Comparison of ENCODE assay signal across 8 cellular contexts in genomic region chr1:216119600-216119999, GRCh38.
DNase-seq lines count a peak whose midpoint lies in the region; ATAC-seq and TF ChIP-seq lines count a peak whose summit lies in the region.

No MANE protein-coding gene starts in this region.

- POLR2A ChIA-PET in MCF 10A (lab: Yijun Ruan, JAX), result no interaction called here

- WGBS in mesenchymal stem cell, result no CpG with 5 or more reads among the region's 2 CpGs

- intact Hi-C loops in MCF 10A (cut with micrococcal nuclease), result loop anchor here (1.0 to 10.0 kb wide), 8 partner anchors 85 to 625 kb away; no protein-coding TSS in a partner anchor
- intact Hi-C loops in breast epithelium (cut with DNase I; ENCODE audit: low total_unique reads), result no loop called here

- CTCF ChIA-PET in MCF 10A (lab: Yijun Ruan, JAX), result interaction anchor here (0.5 to 2.8 kb wide), 19 partner anchors 14 to 1995 kb away, joined by 3 to 24 read pairs (median 4); no protein-coding TSS in a partner anchor

- H2BK120ac ChIP-seq in mesenchymal stem cell (ENCODE audit: low read depth, low read length), result no peak overlapping the region

- H2BK5ac ChIP-seq in mesenchymal stem cell (ENCODE audit: low read depth, low read length, poor library complexity, severe bottlenecking), result no peak overlapping the region

- no peaks in the 10 kb centered on the region for H3K4me1 ChIP-seq in breast epithelium
- no peaks in the 10 kb centered on the region for H3K4me1 ChIP-seq in mesenchymal stem cell (ENCODE audit: control insufficient read depth, insufficient read depth, low read depth, low read length)

- no peak overlapping the region for H2AK5ac ChIP-seq in mesenchymal stem cell (ENCODE audit: low read length, severe bottlenecking)

- H3K9ac ChIP-seq in mesenchymal stem cell (ENCODE audit: low read length), result no peak overlapping the region

- H2BK12ac ChIP-seq in mesenchymal stem cell (ENCODE audit: low read length in 2 of 2), result no peak overlapping the region

- H3K9me3 Mint-ChIP-seq in MCF 10A (ENCODE audit: unreplicated experiment), result no peaks in the 10 kb centered on the region

- H3K14ac ChIP-seq in mesenchymal stem cell (ENCODE audit: low read length in 2 of 2), result no peak overlapping the region

- H3K4me2 ChIP-seq in mesenchymal stem cell (ENCODE audit: low read length, poor library complexity, severe bottlenecking), result no peak overlapping the region

- no peak overlapping the region for H3K27ac ChIP-seq in breast epithelium
- no peak overlapping the region for H3K27ac ChIP-seq in HL-60 (replicated peaks)
- H3K27ac ChIP-seq in mesenchymal stem cell (ENCODE audit: low read length, poor library complexity, severe bottlenecking), result no peak overlapping the region

- H3K27me3 ChIP-seq in breast epithelium (no peaks in the 10 kb centered on the region), HL-60 (ENCODE audit: insufficient read depth, poor library complexity, severe bottlenecking) (no peaks in the 10 kb centered on the region), mesenchymal stem cell (ENCODE audit: control insufficient read depth in 1 of 2, insufficient read depth in 1 of 2, low read length in 2 of 2) (no peaks in the 10 kb centered on the region)

- no peak overlapping the region for H3K4ac ChIP-seq in mesenchymal stem cell (ENCODE audit: low read depth in 1 of 2, low read length in 2 of 2)

- H3K23ac ChIP-seq in mesenchymal stem cell (ENCODE audit: low read length in 2 of 2), result no peak overlapping the region

- no peak overlapping the region for H2BK15ac ChIP-seq in mesenchymal stem cell (ENCODE audit: low read depth, poor library complexity, severe bottlenecking)

- H3K9me3 ChIP-seq in breast epithelium (no peaks in the 10 kb centered on the region), mesenchymal stem cell (ENCODE audit: control insufficient read depth, low read length) (no peaks in the 10 kb centered on the region)

- H3K4me3 Mint-ChIP-seq in MCF 10A (ENCODE audit: unreplicated experiment), result no peak overlapping the region

- TF ChIP-seq POLR2A in breast epithelium (IDR thresholded peaks at IDR 0.05), result no peak

- H2AFZ ChIP-seq in mesenchymal stem cell (ENCODE audit: low read depth, low read length), result no peak overlapping the region

- H3K4me1 Mint-ChIP-seq in MCF 10A (ENCODE audit: insufficient read depth, unreplicated experiment), result no peaks in the 10 kb centered on the region

- no peaks in the 10 kb centered on the region for H3K36me3 Mint-ChIP-seq in MCF 10A (ENCODE audit: insufficient read depth, unreplicated experiment)

- H3K36me3 ChIP-seq in breast epithelium, result no peaks in the 10 kb centered on the region
- H3K36me3 ChIP-seq in mesenchymal stem cell (ENCODE audit: control insufficient read depth in 1 of 2, insufficient read depth in 2 of 2, low read depth in 1 of 2, low read length in 2 of 2), result no peaks in the 10 kb centered on the region

- peak; percentile 89 for ATAC-seq in SK-N-SH treated with all-trans-retinoic acid at 6 μM for 48 hours

- TF ChIP-seq CTCF in MCF 10A (IDR thresholded peaks at IDR 0.05; ENCODE audit: unreplicated experiment) (peak; percentile 80), breast epithelium (IDR thresholded peaks at IDR 0.05) (no peak), HL-60 (IDR thresholded peaks at IDR 0.05; ENCODE audit: insufficient read depth, low read length) (peak; percentile 42)

- H4K8ac ChIP-seq in mesenchymal stem cell (ENCODE audit: low read length), result no peak overlapping the region

- peaks cover 82% of the 10 kb centered on the region for H3K27me3 Mint-ChIP-seq in MCF 10A (ENCODE audit: insufficient read depth, unreplicated experiment)

- no TSS peak for BruUV-seq in MCF 10A (replicated peaks; lab: Mats Ljungman, UMichigan)

- H3K27ac Mint-ChIP-seq in MCF 10A (ENCODE audit: low read depth, unreplicated experiment), result no peak overlapping the region

- H3K18ac ChIP-seq in mesenchymal stem cell (ENCODE audit: low read depth in 1 of 2, low read length in 2 of 2), result no peak overlapping the region

- no peaks in the 10 kb centered on the region for H3K79me1 ChIP-seq in mesenchymal stem cell (replicated peaks; ENCODE audit: low read length, poor library complexity, severe bottlenecking)

- DNase-seq in MCF 10A (ENCODE audit: unreplicated experiment) (peak; percentile 62), breast epithelium (ENCODE audit: low spot score in 2 of 2) (no peak), HL-60 (ENCODE audit: low read depth in 1 of 2, low spot score in 1 of 2) (peak in 1 of 2 experiments; percentile 5), mesenchymal stem cell (peak; percentile 49), Ammon's horn (ENCODE audit: low spot score) (no peak), GOT3 (lab: John Stamatoyannopoulos, UW) (no peak)
- DNase-seq in activated T-cell treated with anti-CD3 and anti-CD28 coated beads, Interleukin-2, amount 50 U/mL, for 1 hour, result no peak

- H4K91ac ChIP-seq in mesenchymal stem cell (ENCODE audit: low read length), result no peak overlapping the region

- H3K4me3 ChIP-seq in breast epithelium, result no peak overlapping the region
- H3K4me3 ChIP-seq in HL-60 (replicated peaks; ENCODE audit: insufficient read depth, low read length), result no peak overlapping the region
- H3K4me3 ChIP-seq in mesenchymal stem cell (ENCODE audit: insufficient read depth in 1 of 2, low read depth in 1 of 2, low read length in 2 of 2), result no peak overlapping the region

TF ChIP-seq in SK-N-SH treated with all-trans-retinoic acid at 6 μM for 48 hours, 23 proteins besides CTCF, POLR2A, EP300 and RAD21 (continues in another document):
- TF ChIP-seq TOX (CRISPR knock-in tag; IDR thresholded peaks at IDR 0.05; ENCODE audit: borderline replicate concordance), result no peak
- TF ChIP-seq ARNTL (CRISPR knock-in tag; IDR thresholded peaks at IDR 0.05; ENCODE audit: borderline replicate concordance, low read depth), result no peak
- no peak for TF ChIP-seq TCF4 (CRISPR knock-in tag; IDR thresholded peaks at IDR 0.05; ENCODE audit: borderline replicate concordance)
- no peak for TF ChIP-seq ZNF8 (CRISPR knock-in tag; IDR thresholded peaks at IDR 0.05)
- no peak for TF ChIP-seq ZFP3 (CRISPR knock-in tag; IDR thresholded peaks at IDR 0.05)
- no peak for TF ChIP-seq PATZ1 (CRISPR knock-in tag; IDR thresholded peaks at IDR 0.05; ENCODE audit: borderline replicate concordance)
- no peak for TF ChIP-seq CREB5 (CRISPR knock-in tag; IDR thresholded peaks at IDR 0.05; ENCODE audit: low read depth)
- TF ChIP-seq OSR1 (CRISPR knock-in tag; IDR thresholded peaks at IDR 0.05), result no peak
- no peak for TF ChIP-seq TSHZ2 (CRISPR knock-in tag; IDR thresholded peaks at IDR 0.05)
- TF ChIP-seq SNAI2 (CRISPR knock-in tag; IDR thresholded peaks at IDR 0.05), result no peak
- TF ChIP-seq PPARA (CRISPR knock-in tag; IDR thresholded peaks at IDR 0.05; ENCODE audit: borderline replicate concordance), result no peak
- TF ChIP-seq ISL1 (CRISPR knock-in tag; IDR thresholded peaks at IDR 0.05), result no peak
- no peak for TF ChIP-seq ESRRG (CRISPR knock-in tag; IDR thresholded peaks at IDR 0.05)
- TF ChIP-seq GLIS3 (CRISPR knock-in tag; IDR thresholded peaks at IDR 0.05), result no peak
- no peak for TF ChIP-seq ZFP30 (CRISPR knock-in tag; IDR thresholded peaks at IDR 0.05)
- TF ChIP-seq ZNF70 (CRISPR knock-in tag; IDR thresholded peaks at IDR 0.05), result no peak

Comparison
In these comparisons a context has a peak if more than half of its experiments do, and no peak if none do; other contexts are left out.
1. DNase-seq: peak in MCF 10A (single experiment) and mesenchymal stem cell (single experiment); none in breast epithelium (0 of 2), Ammon's horn (single experiment), GOT3 (single experiment) and activated T-cell treated with anti-CD3 and anti-CD28 coated beads, Interleukin-2, amount 50 U/mL, for 1 hour (single experiment).
2. CTCF ChIP-seq: peak in MCF 10A (single experiment) and HL-60 (single experiment); none in breast epithelium (0 of 3).